12 cellular contexts compared by ENCODE assay signal in the genomic region with DNA sequence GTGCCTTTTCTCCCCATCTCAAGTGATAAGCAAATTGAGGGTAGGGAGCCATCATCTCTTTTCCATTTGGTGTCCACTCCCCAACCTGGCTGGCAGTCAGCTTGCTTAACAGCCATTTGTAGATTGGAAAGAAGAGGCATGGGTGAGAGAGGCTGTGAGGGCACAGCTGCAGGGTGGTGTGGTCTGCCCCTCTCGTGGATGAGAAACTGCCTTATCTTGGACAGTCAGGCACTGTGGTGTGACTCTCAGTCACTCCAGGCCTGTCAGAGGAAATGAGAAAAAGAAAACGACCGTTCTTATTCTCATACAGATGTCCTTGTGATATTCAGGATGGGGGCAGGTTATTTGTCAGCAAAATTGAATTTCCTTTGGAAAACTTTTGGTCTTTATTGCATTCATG.
A peak's percentile ranks its signal among the peaks of the same experiment; 100 is the strongest.
DNase-seq lines count a peak whose midpoint lies in the region; ATAC-seq, FAIRE-seq and TF ChIP-seq lines count a peak whose summit lies in the region.
"Had no signal": no experiment of that assay in that cellular context is flagged by ENCODE, and none has a peak within 500 bp of the region (broad histone marks: within the 10 kb centered on the region; RNA-seq: fewer than 3 reads in every experiment).

No MANE protein-coding gene starts in this region.

- peak; percentile 71 for ATAC-seq in GM21529 (IDR thresholded peaks at IDR 0.05; ENCODE audit: unreplicated experiment)
- ATAC-seq in GM12878, result peak; percentile 89
- peak; percentile 58 for ATAC-seq in stimulated activated memory B cell treated with anti-CD40 and anti-IgM and Interleukin-4, amounts not matched to agents 10 μg/mL and 1 μg/mL and 100 μg/mL, for 72 hours

- SMC1A ChIA-PET in GM12878 (lab: Charles Lee; ENCODE audit: uncharacterized antibody, unreplicated experiment), result interaction anchor here (0.6 to 1.4 kb wide), 4 partner anchors 8 to 109 kb away, joined by 3 to 4 read pairs (median 4); no protein-coding TSS in a partner anchor

- no peak for TF ChIP-seq POLR2A in GM12878 (IDR thresholded peaks at IDR 0.05; ENCODE audit: low read depth, low read length)

- RAD21 ChIA-PET in GM12878 (lab: Charles Lee; ENCODE audit: unreplicated experiment), result interaction anchor here (1.1 kb wide), 1 partner anchor 53 kb away, joined by 3 read pairs; no protein-coding TSS in a partner anchor

- H3K4me1 Mint-ChIP-seq in stimulated activated memory B cell treated with anti-CD40 and anti-IgM and Interleukin-4, amounts not matched to agents 10 μg/mL and 1 μg/mL and 100 μg/mL, for 72 hours, result peaks cover 71% of the 10 kb centered on the region

- FAIRE-seq in GM12878 (lab: Jason Lieb, UNC) (no peak), frontal cortex (lab: Jason Lieb, UNC) (no peak)

- DNase-seq in KBM-7 (peak; percentile 58), GM12878 (ENCODE audit: low read depth, low spot score) (no peak), DMS53 treated with DMSO at 0.1 percent for 48 hours (lab: John Stamatoyannopoulos, UW; ENCODE audit: unreplicated experiment) (no peak), frontal cortex (ENCODE audit: low spot score in 2 of 2) (no peak), medulla oblongata (ENCODE audit: extremely low spot score) (no peak)
- DNase-seq: activated CD4-positive, CD25-positive, alpha-beta regulatory T cell; activated naive CD4-positive, alpha-beta T cell treated with anti-CD3 and anti-CD28 coated beads, Interleukin-2, amount 50 U/mL, for 16 hours; DND-41; effector CD8-positive, alpha-beta T cell; occipital lobe had no signal

- intact Hi-C loops in GM12878 (cut with micrococcal nuclease; ENCODE audit: unreplicated experiment), result no loop called here

- 0 out of 2 replicates have a peak overlapping the region, but pooled peaks have one; percentile 61 for H3K4me2 ChIP-seq in GM12878 (ENCODE audit: control insufficient read depth, insufficient read depth)

- no peak overlapping the region for H3K4me3 Mint-ChIP-seq in stimulated activated memory B cell treated with anti-CD40 and anti-IgM and Interleukin-4, amounts not matched to agents 10 μg/mL and 1 μg/mL and 100 μg/mL, for 72 hours

- H3K79me2 ChIP-seq in GM12878 (ENCODE audit: control insufficient read depth, insufficient read depth, low read length), result peaks cover 60% of the 10 kb centered on the region

- peaks cover 43% of the 10 kb centered on the region for H3K36me3 Mint-ChIP-seq in stimulated activated memory B cell treated with anti-CD40 and anti-IgM and Interleukin-4, amounts not matched to agents 10 μg/mL and 1 μg/mL and 100 μg/mL, for 72 hours

- POLR2A ChIA-PET in GM12878 (lab: Charles Lee), result no interaction called here

- WGBS in GM12878 (ENCODE audit: insufficient coverage, insufficient replicate concordance, low lambda C conversion rate, missing lambda C conversion rate), result 5% methylated on average over 3 of the region's 3 CpGs

- H3K4me1 ChIP-seq in GM12878 (ENCODE audit: control insufficient read depth, insufficient read depth, low read length), result peaks cover 50% of the 10 kb centered on the region

- no peaks in the 10 kb centered on the region for H3K9me3 ChIP-seq in GM12878 (replicated peaks; ENCODE audit: control insufficient read depth, insufficient read depth, low read length)

- H3K9me3 Mint-ChIP-seq in stimulated activated memory B cell treated with anti-CD40 and anti-IgM and Interleukin-4, amounts not matched to agents 10 μg/mL and 1 μg/mL and 100 μg/mL, for 72 hours, result no peaks in the 10 kb centered on the region

- TF ChIP-seq CTCF in GM12878 (IDR thresholded peaks at IDR 0.05 in 2 of 3, conservative IDR thresholded peaks at IDR 0.05 in 1 of 3; ENCODE audit: control insufficient read depth in 2 of 3, extremely low read depth in 1 of 3, insufficient read depth in 1 of 3, low read depth in 3 of 3, low read length in 3 of 3), result no peak

- 0 out of 2 replicates have a peak overlapping the region, but pooled peaks have one; percentile 18 for H3K4me3 ChIP-seq in GM12878

- CTCF ChIA-PET in GM12878 (lab: Yijun Ruan, JAX), result interaction anchor here (0.5 to 1.5 kb wide), 4 partner anchors 9 to 164 kb away, joined by 3 to 4 read pairs (median 4); no protein-coding TSS in a partner anchor

- no peaks in the 10 kb centered on the region for H3K27me3 ChIP-seq in GM12878 (replicated peaks in 1 of 2; ENCODE audit: control insufficient read depth in 2 of 2, insufficient read depth in 2 of 2, low read length in 1 of 2)

- no peaks in the 10 kb centered on the region for H4K20me1 ChIP-seq in GM12878 (ENCODE audit: control insufficient read depth, insufficient read depth)

- no peak for TF ChIP-seq EP300 in GM12878 (IDR thresholded peaks at IDR 0.05; ENCODE audit: borderline replicate concordance in 1 of 2, control insufficient read depth in 1 of 2, low read depth in 2 of 2, low read length in 2 of 2)

- BruUV-seq in GM12878 (replicated peaks; lab: Mats Ljungman, UMichigan), result no TSS peak

- peak overlapping the region; percentile 64 for H3K27ac Mint-ChIP-seq in stimulated activated memory B cell treated with anti-CD40 and anti-IgM and Interleukin-4, amounts not matched to agents 10 μg/mL and 1 μg/mL and 100 μg/mL, for 72 hours

- no peak overlapping the region for H2AFZ ChIP-seq in GM12878 (ENCODE audit: control insufficient read depth, low read depth, low read length)

- in situ Hi-C loops in KBM-7 (cut with MboI; ENCODE audit: low pct_unique_long_range_greater_than_20kb, low sequenced_read_pairs) (no loop called here), GM12878 (cut with MboI) (no loop called here)

- no peak overlapping the region for H3K9ac ChIP-seq in GM12878 (ENCODE audit: control insufficient read depth, insufficient read depth, low read length)

- no peak overlapping the region; the same call in 1 of the 2 replicates for H3K27ac ChIP-seq in GM12878 (ENCODE audit: control insufficient read depth, insufficient read depth)

- H3K27me3 Mint-ChIP-seq in stimulated activated memory B cell treated with anti-CD40 and anti-IgM and Interleukin-4, amounts not matched to agents 10 μg/mL and 1 μg/mL and 100 μg/mL, for 72 hours, result no peaks in the 10 kb centered on the region

- H3K36me3 ChIP-seq in GM12878 (ENCODE audit: control insufficient read depth in 2 of 2, insufficient read depth in 2 of 2, low read length in 1 of 2), result peaks cover 9 to 22% of the 10 kb centered on the region in 2 experiments; a peak in 3 of 4 replicates

- TF ChIP-seq RAD21 in GM12878 (IDR thresholded peaks at IDR 0.05; ENCODE audit: insufficient read depth, low read depth, low read length), result no peak

TF ChIP-seq in GM12878, 131 proteins besides CTCF, POLR2A, EP300 and RAD21:
- peak; percentile 33; the same call in 1 of the 2 replicates for TF ChIP-seq RUNX3 (IDR thresholded peaks at IDR 0.05; ENCODE audit: low read length)
- no peak for TF ChIP-seq ESRRA (IDR thresholded peaks at IDR 0.05; ENCODE audit: low read length)
- TF ChIP-seq TCF7 (IDR thresholded peaks at IDR 0.05; ENCODE audit: borderline replicate concordance), result no peak
- no peak for TF ChIP-seq CBX3 (IDR thresholded peaks at IDR 0.05; ENCODE audit: borderline replicate concordance, low read depth)
- TF ChIP-seq TCF3 (IDR thresholded peaks at IDR 0.05; ENCODE audit: borderline replicate concordance, insufficient read depth, low read depth, low read length), result no peak
- no peak for TF ChIP-seq SMC3 (IDR thresholded peaks at IDR 0.05; ENCODE audit: borderline replicate concordance, low read length)
- TF ChIP-seq, protein P1, sequence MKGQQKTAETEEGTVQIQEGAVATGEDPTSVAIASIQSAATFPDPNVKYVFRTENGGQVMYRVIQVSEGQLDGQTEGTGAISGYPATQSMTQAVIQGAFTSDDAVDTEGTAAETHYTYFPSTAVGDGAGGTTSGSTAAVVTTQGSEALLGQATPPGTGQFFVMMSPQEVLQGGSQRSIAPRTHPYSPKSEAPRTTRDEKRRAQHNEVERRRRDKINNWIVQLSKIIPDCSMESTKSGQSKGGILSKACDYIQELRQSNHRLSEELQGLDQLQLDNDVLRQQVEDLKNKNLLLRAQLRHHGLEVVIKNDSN (IDR thresholded peaks at IDR 0.05; ENCODE audit: borderline replicate concordance, extremely low read length, insufficient read depth, low read depth, low read length), result no peak
- TF ChIP-seq, protein P2, sequence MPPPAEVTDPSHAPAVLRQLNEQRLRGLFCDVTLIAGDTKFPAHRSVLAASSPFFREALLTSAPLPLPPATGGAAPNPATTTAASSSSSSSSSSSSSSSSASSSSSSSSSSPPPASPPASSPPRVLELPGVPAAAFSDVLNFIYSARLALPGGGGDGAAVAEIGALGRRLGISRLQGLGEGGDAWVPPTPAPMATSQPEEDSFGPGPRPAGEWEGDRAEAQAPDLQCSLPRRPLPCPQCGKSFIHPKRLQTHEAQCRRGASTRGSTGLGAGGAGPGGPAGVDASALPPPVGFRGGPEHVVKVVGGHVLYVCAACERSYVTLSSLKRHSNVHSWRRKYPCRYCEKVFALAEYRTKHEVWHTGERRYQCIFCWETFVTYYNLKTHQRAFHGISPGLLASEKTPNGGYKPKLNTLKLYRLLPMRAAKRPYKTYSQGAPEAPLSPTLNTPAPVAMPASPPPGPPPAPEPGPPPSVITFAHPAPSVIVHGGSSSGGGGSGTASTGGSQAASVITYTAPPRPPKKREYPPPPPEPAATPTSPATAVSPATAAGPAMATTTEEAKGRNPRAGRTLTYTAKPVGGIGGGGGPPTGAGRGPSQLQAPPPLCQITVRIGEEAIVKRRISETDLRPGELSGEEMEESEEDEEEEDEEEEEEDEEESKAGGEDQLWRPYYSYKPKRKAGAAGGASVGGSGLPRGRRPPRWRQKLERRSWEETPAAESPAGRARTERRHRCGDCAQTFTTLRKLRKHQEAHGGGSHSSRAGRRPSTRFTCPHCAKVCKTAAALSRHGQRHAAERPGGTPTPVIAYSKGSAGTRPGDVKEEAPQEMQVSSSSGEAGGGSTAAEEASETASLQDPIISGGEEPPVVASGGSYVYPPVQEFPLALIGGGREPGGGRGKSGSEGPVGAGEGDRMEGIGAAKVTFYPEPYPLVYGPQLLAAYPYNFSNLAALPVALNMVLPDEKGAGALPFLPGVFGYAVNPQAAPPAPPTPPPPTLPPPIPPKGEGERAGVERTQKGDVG (CRISPR knock-in tag; IDR thresholded peaks at IDR 0.05), result no peak
